In the genomic region with DNA sequence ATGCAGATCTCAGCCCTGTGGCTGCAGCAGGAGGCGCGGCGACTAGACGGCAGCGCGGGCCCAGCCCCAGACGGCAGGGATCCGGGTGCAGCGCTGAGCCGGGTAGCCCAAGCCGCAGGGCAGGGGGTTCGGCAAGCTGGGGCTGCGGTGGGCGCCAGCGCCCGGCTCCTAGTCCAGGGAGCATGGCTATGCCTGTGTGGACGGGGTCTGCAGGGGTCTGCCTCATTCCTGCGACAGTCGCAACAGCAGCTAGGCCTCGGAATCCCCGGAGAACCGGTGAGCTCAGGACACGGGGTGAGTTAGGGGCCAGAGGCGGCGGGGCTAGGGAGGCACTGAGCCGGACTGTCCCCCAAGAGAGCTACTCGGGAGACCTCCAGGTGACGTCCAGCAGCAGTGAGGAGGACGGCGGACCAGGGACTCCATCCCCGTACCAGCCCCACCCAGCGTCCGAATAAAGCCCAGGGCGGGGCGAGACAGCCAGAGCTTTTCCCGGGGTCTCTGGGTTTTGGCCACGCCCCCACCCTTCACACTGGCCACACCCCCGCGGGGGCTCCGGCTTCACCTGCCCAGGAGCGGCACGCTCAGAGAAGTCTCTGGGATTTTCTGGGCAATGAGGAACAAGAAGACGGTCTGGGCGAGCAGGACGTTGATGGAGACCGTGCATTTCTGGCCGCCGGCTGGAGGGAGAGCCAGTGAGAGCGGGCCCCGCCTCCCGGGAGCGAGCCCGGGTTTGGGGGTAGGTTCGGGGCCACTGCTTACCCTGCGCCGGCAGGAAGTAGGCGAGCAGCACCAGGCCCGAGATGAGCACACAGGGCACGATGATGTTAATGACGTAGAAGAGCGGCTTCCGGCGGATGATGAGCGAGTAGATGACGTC, we compare ENCODE assay signal across 8 cellular contexts. TPM values are rescaled to one million over a fixed set of nuclear protein-coding genes. Genes with fewer than 3 reads are reported as not detected.
DNase-seq lines count a peak whose midpoint lies in the region; ATAC-seq and TF ChIP-seq lines count a peak whose summit lies in the region.

No MANE protein-coding gene starts in this region.

- no peak overlapping the region for H3K4me2 ChIP-seq in SK-N-SH

- TF ChIP-seq RAD21 in SK-N-SH (IDR thresholded peaks at IDR 0.05; ENCODE audit: low read length): no peak

- TF ChIP-seq EP300 in stomach (IDR thresholded peaks at IDR 0.05) (no peak), SK-N-SH (IDR thresholded peaks at IDR 0.05; ENCODE audit: borderline replicate concordance in 1 of 2, low read depth in 1 of 2, low read length in 1 of 2) (no peak)

- TF ChIP-seq POLR2A in stomach (IDR thresholded peaks at IDR 0.05): no peak

- H3K4me1 ChIP-seq in stomach (peaks cover 20 to 54% (median 44%) of the 10 kb centered on the region in 4 donors), SK-N-SH (ENCODE audit: control insufficient read depth in 1 of 2, insufficient read depth in 2 of 2, low read depth in 1 of 2, low read length in 1 of 2) (peaks cover 0 to 10% of the 10 kb centered on the region in 2 experiments; a peak in 1 of 4 replicates)

- intact Hi-C loops in stomach (cut with DNase I; ENCODE audit: low total_unique reads): loop anchor here (10.0 kb wide), 1 partner anchor 74 kb away; no protein-coding TSS in a partner anchor

- H3K27me3 Mint-ChIP-seq in activated naive CD8-positive, alpha-beta T cell treated with anti-CD3 and anti-CD28 coated beads, Interleukin-2, amount 50 U/mL, for 24 hours: no peaks in the 10 kb centered on the region

- H3K36me3 Mint-ChIP-seq in activated naive CD8-positive, alpha-beta T cell treated with anti-CD3 and anti-CD28 coated beads, Interleukin-2, amount 50 U/mL, for 24 hours (ENCODE audit: low read depth): peaks cover 3% of the 10 kb centered on the region

- H3K27ac ChIP-seq in RWPE1 (peak overlapping the region; percentile 15; the same call in 1 of the 2 replicates), stomach (peak overlapping the region in 4 of 5 donors; percentile 9 to 71 (median 59)), SK-N-SH (ENCODE audit: low read depth in 2 of 2, low read length in 1 of 2) (no peak overlapping the region)

- H3K9me3 ChIP-seq in stomach: no peaks in the 10 kb centered on the region
- no peaks in the 10 kb centered on the region for H3K9me3 ChIP-seq in SK-N-SH

- no peak for TF ChIP-seq CTCF in RWPE1 (conservative IDR thresholded peaks at IDR 0.05; ENCODE audit: low read depth)
- TF ChIP-seq CTCF in stomach (IDR thresholded peaks at IDR 0.05): no peak
- no peak for TF ChIP-seq CTCF in SK-N-SH (IDR thresholded peaks at IDR 0.05)

- no peaks in the 10 kb centered on the region for H4K20me1 ChIP-seq in SK-N-SH (ENCODE audit: insufficient read depth)

- H3K4me3 Mint-ChIP-seq in activated naive CD8-positive, alpha-beta T cell treated with anti-CD3 and anti-CD28 coated beads, Interleukin-2, amount 50 U/mL, for 24 hours: peak overlapping the region; percentile 84

- ATAC-seq in activated naive CD8-positive, alpha-beta T cell treated with anti-CD3 and anti-CD28 coated beads, Interleukin-2, amount 50 U/mL, for 24 hours: peak; percentile 11

- peak overlapping the region; percentile 49 to 55 (median 52) for H3K4me3 ChIP-seq in stomach
- no peak overlapping the region for H3K4me3 ChIP-seq in SK-N-SH (ENCODE audit: low read depth in 2 of 2, low read length in 1 of 2)

- WGBS in stomach, 5 donors: 17 to 22% (median 21%) methylated on average over 26 to 65 of the region's 65 CpGs
- 94% methylated on average over 36 of the region's 65 CpGs for WGBS in SK-N-SH (ENCODE audit: low lambda C conversion rate)

- POLR2A ChIA-PET in RWPE1 (lab: Yijun Ruan, JAX; ENCODE audit: low non-redundant PET) (no interaction called here), SK-N-SH (lab: Yijun Ruan, JAX) (no interaction called here)

- no peak overlapping the region for H3K27ac Mint-ChIP-seq in activated naive CD8-positive, alpha-beta T cell treated with anti-CD3 and anti-CD28 coated beads, Interleukin-2, amount 50 U/mL, for 24 hours

- H3K9ac ChIP-seq in SK-N-SH: no peak overlapping the region

- H3K9me3 Mint-ChIP-seq in activated naive CD8-positive, alpha-beta T cell treated with anti-CD3 and anti-CD28 coated beads, Interleukin-2, amount 50 U/mL, for 24 hours: no peaks in the 10 kb centered on the region

- H3K36me3 ChIP-seq in stomach (peaks cover 16 to 23% (median 21%) of the 10 kb centered on the region in 4 donors), SK-N-SH (replicated peaks in 1 of 2; ENCODE audit: control insufficient read depth in 1 of 2, insufficient read depth in 2 of 2, low read length in 1 of 2) (peaks cover 0 to 25% of the 10 kb centered on the region in 2 experiments)

- no peaks in the 10 kb centered on the region for H3K9me2 ChIP-seq in SK-N-SH

- H3K4me1 Mint-ChIP-seq in activated naive CD8-positive, alpha-beta T cell treated with anti-CD3 and anti-CD28 coated beads, Interleukin-2, amount 50 U/mL, for 24 hours: peaks cover 39% of the 10 kb centered on the region

- no peaks in the 10 kb centered on the region for H3K79me2 ChIP-seq in SK-N-SH (ENCODE audit: insufficient read depth)

- no peak overlapping the region for H2AFZ ChIP-seq in SK-N-SH (ENCODE audit: low read depth)

- no peaks in the 10 kb centered on the region for H3F3A ChIP-seq in SK-N-SH (replicated peaks; ENCODE audit: insufficient read depth)

- CTCF ChIA-PET in RWPE1 (lab: Yijun Ruan, JAX) (interaction anchor here (0.5 to 1.7 kb wide), 4 partner anchors 11 to 113 kb away, joined by 3 to 5 read pairs (median 4); no protein-coding TSS in a partner anchor), SK-N-SH (lab: Yijun Ruan, JAX) (interaction anchor here (1.1 to 6.5 kb wide), 5 partner anchors 9 to 112 kb away, joined by 3 to 47 read pairs (median 15); partner anchors contain the start of genes GLTPD2, RNF167, SLC25A11 and VMO1)

- H3K27me3 ChIP-seq in stomach (peaks cover 0 to 44% (median 0%) of the 10 kb centered on the region in 3 donors), SK-N-SH (ENCODE audit: insufficient read depth) (no peaks in the 10 kb centered on the region)

- DNase-seq in RWPE1 (ENCODE audit: low spot score) (no peak), left kidney (ENCODE audit: low read depth, low spot score) (peak; percentile 76), stomach (peak; percentile 51), NCI-H1694 (lab: John Stamatoyannopoulos, UW) (no peak), NCI-H187 treated with DMSO at 0.1 percent for 48 hours (lab: John Stamatoyannopoulos, UW) (no peak), SK-N-SH (no peak), NCI-H2171 treated with DMSO at 0.1 percent for 48 hours (lab: John Stamatoyannopoulos, UW) (no peak)
- peak; percentile 41 for DNase-seq in activated naive CD8-positive, alpha-beta T cell treated with anti-CD3 and anti-CD28 coated beads, Interleukin-2, amount 50 U/mL, for 24 hours

TF ChIP-seq in SK-N-SH, 30 proteins besides CTCF, POLR2A, EP300 and RAD21 (continues in another document):
- no peak for TF ChIP-seq TEAD4 (IDR thresholded peaks at IDR 0.05; ENCODE audit: borderline replicate concordance, insufficient read depth)
- no peak for TF ChIP-seq FOSL2 (IDR thresholded peaks at IDR 0.05; ENCODE audit: borderline replicate concordance, low read depth)
- no peak for TF ChIP-seq YY1 (IDR thresholded peaks at IDR 0.05; ENCODE audit: low read depth)
- TF ChIP-seq TAF1 (IDR thresholded peaks at IDR 0.05; ENCODE audit: borderline replicate concordance, low read depth, low read length): no peak
- no peak for TF ChIP-seq MXI1 (IDR thresholded peaks at IDR 0.05; ENCODE audit: low read depth, low read length)
- TF ChIP-seq USF2 (IDR thresholded peaks at IDR 0.05; ENCODE audit: borderline replicate concordance, low read depth, low read length): no peak
- no peak for TF ChIP-seq JUND (IDR thresholded peaks at IDR 0.05)
- no peak for TF ChIP-seq MEF2A (IDR thresholded peaks at IDR 0.05; ENCODE audit: borderline replicate concordance, low read depth)
- TF ChIP-seq FOXM1 (IDR thresholded peaks at IDR 0.05; ENCODE audit: low read depth): no peak
- no peak for TF ChIP-seq NFIC (IDR thresholded peaks at IDR 0.05; ENCODE audit: borderline replicate concordance)
- no peak for TF ChIP-seq RCOR1 (IDR thresholded peaks at IDR 0.05; ENCODE audit: low read length)

RNA-seq across cellular contexts. Expression of gene C17orf107, which starts 1.1 kb away (rescaled TPM):
- total RNA-seq in stomach: 1 to 10 TPM in 4 of 5 donors, not detected in 1; 1.4 to 6.6 (median 2.9) TPM
- polyA plus RNA-seq in stomach: 1 to 10 TPM in 2 of 3 donors, under 1 TPM in 1; 0.75 to 3.2 (median 2.4) TPM
- polyA plus RNA-seq in SK-N-SH (2012; rRNA removed): 0.44 and 0.52 TPM in 2 replicates
- polyA plus RNA-seq in SK-N-SH (2012; cell fraction: cytosol; rRNA removed): 0.14 and 0.16 TPM in 2 replicates
- polyA plus RNA-seq in SK-N-SH (2012; cell fraction: nucleus; rRNA removed): 1.6 and 1.8 TPM in 2 replicates

RNA-seq across cellular contexts. Expression of gene CHRNE, which starts 2.4 kb away (rescaled TPM):
- total RNA-seq in stomach: 1 to 10 TPM in 1 of 5 donors, under 1 TPM in 1, not detected in 3; 0.45 to 2.0 TPM
- polyA plus RNA-seq in stomach (1 to 10 TPM in 1 of 3 donors, under 1 TPM in 2; 0.43 to 1.2 (median 0.93) TPM), SK-N-SH (2012; rRNA removed) (0.54 and 0.71 TPM in 2 replicates)
- 0.24 and 0.42 TPM in 2 replicates for polyA plus RNA-seq in SK-N-SH (2012; cell fraction: cytosol; rRNA removed)
- 3.8 and 4.9 TPM in 2 replicates for polyA plus RNA-seq in SK-N-SH (2012; cell fraction: nucleus; rRNA removed)

RNA-seq across cellular contexts. Expression of gene GP1BA, which starts 31.6 kb away (rescaled TPM):
- not detected for total RNA-seq in stomach
- polyA plus RNA-seq in stomach: under 1 TPM in 1 of 3 donors, not detected in 2; 0.05 TPM
- polyA plus RNA-seq in SK-N-SH (2012; rRNA removed): not detected in 2 replicates
- not detected in 2 replicates for polyA plus RNA-seq in SK-N-SH (2012; cell fraction: cytosol; rRNA removed)
- not detected in 2 replicates for polyA plus RNA-seq in SK-N-SH (2012; cell fraction: nucleus; rRNA removed)

RNA-seq across cellular contexts. Expression of gene SLC25A11, which starts 39.4 kb away (rescaled TPM):
- total RNA-seq in stomach: 10 to 100 TPM; 25.2 to 73.5 (median 43.2) TPM
- polyA plus RNA-seq in stomach (10 to 100 TPM; 29.1 to 45.6 (median 40.9) TPM), SK-N-SH (2012; rRNA removed) (58.5 and 82.8 TPM in 2 replicates)
- polyA plus RNA-seq in SK-N-SH (2012; cell fraction: cytosol; rRNA removed): 32.7 and 50.3 TPM in 2 replicates
- 45.5 and 51.0 TPM in 2 replicates for polyA plus RNA-seq in SK-N-SH (2012; cell fraction: nucleus; rRNA removed)

RNA-seq across cellular contexts. Expression of gene RNF167, which starts 39.6 kb away (rescaled TPM):
- 10 to 100 TPM in 4 of 5 donors, 1 to 10 TPM in 1; 8.8 to 57.1 (median 33.9) TPM for total RNA-seq in stomach
- polyA plus RNA-seq in stomach: 100 to 1,000 TPM in 2 of 3 donors, 10 to 100 TPM in 1; 73.3 to 134 (median 112) TPM
- polyA plus RNA-seq in SK-N-SH (2012; rRNA removed): 96.5 and 115 TPM in 2 replicates
- 60.0 and 80.4 TPM in 2 replicates for polyA plus RNA-seq in SK-N-SH (2012; cell fraction: cytosol; rRNA removed)
- 108 and 121 TPM in 2 replicates for polyA plus RNA-seq in SK-N-SH (2012; cell fraction: nucleus; rRNA removed)

Comparison
In these comparisons a context has a peak if more than half of its experiments do, and no peak if none do; other contexts are left out.
1. DNase-seq: peak in activated naive CD8-positive, alpha-beta T cell treated with anti-CD3 and anti-CD28 coated beads, Interleukin-2, amount 50 U/mL, for 24 hours (single experiment), left kidney (single experiment) and stomach (single experiment); none in RWPE1 (single experiment), NCI-H1694 (single experiment), NCI-H187 treated with DMSO at 0.1 percent for 48 hours (single experiment), SK-N-SH (single experiment) and NCI-H2171 treated with DMSO at 0.1 percent for 48 hours (single experiment).
2. H3K27ac ChIP-seq: peak in RWPE1 (single experiment) and stomach (4 of 5); none in SK-N-SH (0 of 2).
3. H3K4me3 ChIP-seq: peak in stomach (4 of 4); none in SK-N-SH (0 of 2).